ENCODE assay signal across 14 cellular contexts in the genomic region with DNA sequence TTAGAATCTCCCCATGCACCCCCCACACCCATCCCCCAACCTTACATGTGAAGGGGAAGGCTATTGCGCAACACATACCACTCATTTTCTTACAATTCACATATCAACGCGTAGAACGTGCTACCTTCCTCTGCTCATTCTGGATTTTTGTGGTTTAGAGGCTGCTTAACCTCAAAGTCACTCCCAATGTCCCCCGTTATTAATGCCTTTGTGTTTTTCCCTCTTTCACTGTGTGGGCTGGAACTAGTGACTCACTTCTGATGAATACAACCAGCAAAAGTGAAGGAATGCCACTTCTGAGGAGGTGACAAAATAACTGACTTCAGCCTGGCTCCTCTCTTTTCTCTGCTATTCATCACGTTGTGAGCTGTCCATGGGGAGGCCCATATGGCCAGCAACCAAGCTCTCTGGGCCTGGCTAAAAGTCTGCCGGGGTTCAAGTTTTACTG.
DNase-seq lines count a peak whose midpoint lies in the region; ATAC-seq, FAIRE-seq and TF ChIP-seq lines count a peak whose summit lies in the region.
"Had no signal": no experiment of that assay in that cellular context is flagged by ENCODE, and none has a peak within 500 bp of the region (broad histone marks: within the 10 kb centered on the region; RNA-seq: fewer than 3 reads in every experiment).

No MANE protein-coding gene starts in this region.

- no peak for TF ChIP-seq CTCF in A549 (IDR thresholded peaks at IDR 0.05)

- H3K27ac ChIP-seq in A549: no peak overlapping the region
- H3K27ac ChIP-seq: coronary artery, neutrophil had no signal

- no peak for FAIRE-seq in A549 (lab: Jason Lieb, UNC)

- no peak for TF ChIP-seq RAD21 in A549 (conservative IDR thresholded peaks at IDR 0.05 in 1 of 2, IDR thresholded peaks at IDR 0.05 in 1 of 2)

- no peak overlapping the region for H3K4me3 ChIP-seq in A549
- H3K4me3 ChIP-seq: coronary artery had no signal

- no peaks in the 10 kb centered on the region for H3K4me1 ChIP-seq in A549

- DNase-seq in A549 (ENCODE audit: low read depth in 1 of 2, low spot score in 1 of 2) (no peak), HT1080 (ENCODE audit: low read depth) (peak; percentile 93), T1000 (lab: John Stamatoyannopoulos, UW) (peak; percentile 21), glomerular visceral epithelial cell (ENCODE audit: extremely low spot score) (peak; percentile 94), GM19240 (ENCODE audit: insufficient read length, low spot score) (no peak), NCI-H1417 treated with DMSO at 0.1 percent for 48 hours (lab: John Stamatoyannopoulos, UW) (no peak)
- DNase-seq in activated naive CD4-positive, alpha-beta T cell (lab: John Stamatoyannopoulos, UW): no peak
- no peak for DNase-seq in activated naive CD4-positive, alpha-beta T cell treated with Interleukin-2 at 50 U/mL for 16 hours
- DNase-seq: activated CD8-positive, alpha-beta T cell treated with anti-CD3 and anti-CD28 coated beads, Interleukin-2, amount 10 ng/mL, durations not matched to agents 7 days and 5 days; activated gamma-delta T cell treated with Interleukin-2 at 50 U/mL for 16 hours; NCI-H2171 treated with DMSO at 0.1 percent for 48 hours; stimulated activated CD4-positive, alpha-beta T cell treated with anti-CD3 and anti-CD28 coated beads, Interleukin-12 subunit alpha, Interleukin-12 subunit beta, amount 100 ng/mL, for 4 hours had no signal

- no peak for TF ChIP-seq POLR2A in A549 (IDR thresholded peaks at IDR 0.05; ENCODE audit: low read length)

- no peak for TF ChIP-seq EP300 in A549 (IDR thresholded peaks at IDR 0.05)

- POLR2A ChIA-PET in A549 (lab: Yijun Ruan, JAX): no interaction called here

- CTCF ChIA-PET in A549 (lab: Yijun Ruan, JAX): no interaction called here

- no peaks in the 10 kb centered on the region for H3K9me3 ChIP-seq in A549
- H3K9me3 ChIP-seq: neutrophil had no signal

- no peak overlapping the region for H3K4me2 ChIP-seq in A549

- ATAC-seq in A549: no peak
- ATAC-seq: activated CD8-positive, alpha-beta T cell treated with anti-CD3 and anti-CD28 coated beads, Interleukin-2, amount 10 ng/mL, durations not matched to agents 7 days and 5 days had no signal

- WGBS in A549 (ENCODE audit: missing lambda C conversion rate): 16% methylated on average over 7 of the region's 7 CpGs

TF ChIP-seq in A549, 52 proteins besides CTCF, POLR2A, EP300 and RAD21:
- TF ChIP-seq EHMT2 (IDR thresholded peaks at IDR 0.05; ENCODE audit: low read depth): no peak
- TF ChIP-seq GATA3 (IDR thresholded peaks at IDR 0.05; ENCODE audit: borderline replicate concordance): no peak
- TF ChIP-seq KDM5A (IDR thresholded peaks at IDR 0.05): no peak
- no peak for TF ChIP-seq ESRRA (IDR thresholded peaks at IDR 0.05; ENCODE audit: borderline replicate concordance, low read length)
- TF ChIP-seq CEBPB (IDR thresholded peaks at IDR 0.05): peak; percentile 66 to 75
- TF ChIP-seq NFE2L2 (conservative IDR thresholded peaks at IDR 0.05; ENCODE audit: low read length): no peak

Comparison
In these comparisons a context has a peak if more than half of its experiments do, and no peak if none do; other contexts are left out.
1. DNase-seq: peak in HT1080 (single experiment), T1000 (single experiment) and glomerular visceral epithelial cell (single experiment); none in A549 (0 of 2), activated naive CD4-positive, alpha-beta T cell (0 of 4), GM19240 (single experiment), activated naive CD4-positive, alpha-beta T cell treated with Interleukin-2 at 50 U/mL for 16 hours (single experiment) and NCI-H1417 treated with DMSO at 0.1 percent for 48 hours (single experiment).